ENCODE assay signal across 8 cellular contexts in the genomic region with DNA sequence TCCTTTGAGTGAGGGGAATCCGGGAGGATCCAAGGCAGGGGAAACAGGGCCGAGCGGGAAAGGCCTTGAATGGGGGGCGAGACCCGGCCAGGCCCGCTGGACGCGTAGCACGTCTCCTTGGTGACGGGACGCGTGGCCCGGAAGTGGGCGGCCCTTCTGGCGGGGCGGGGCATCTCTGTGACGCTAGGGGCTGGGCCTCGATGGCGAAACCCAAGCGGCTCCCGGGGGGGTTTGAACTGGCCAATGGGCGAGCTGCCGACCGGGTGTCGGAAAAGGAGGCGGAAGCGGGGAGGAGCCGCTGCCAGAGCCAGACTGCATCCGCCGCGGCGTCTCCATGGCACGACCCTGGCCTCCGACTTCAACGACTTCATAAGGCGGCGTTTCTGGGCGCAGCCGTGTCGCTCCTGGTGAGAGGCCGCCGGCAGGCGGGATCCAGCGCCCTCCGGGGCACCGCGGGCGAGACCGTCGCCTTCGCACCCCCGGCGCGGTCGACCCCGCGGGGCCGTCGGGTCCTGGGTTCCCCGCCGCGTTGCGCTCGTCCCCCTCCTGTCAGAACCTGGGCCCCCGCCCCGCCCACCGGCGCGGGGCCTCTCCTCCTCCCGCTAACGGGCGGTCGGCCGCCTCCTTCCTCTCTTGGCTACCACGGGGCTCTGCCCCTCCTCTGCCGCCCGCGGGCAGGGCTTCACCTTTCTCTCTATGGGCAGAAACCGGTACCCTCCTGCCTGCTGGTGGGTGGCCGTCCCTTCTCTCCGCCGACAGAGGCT. TPM values are rescaled to one million over a fixed set of nuclear protein-coding genes. Genes with fewer than 3 reads are reported as not detected.
A peak's percentile ranks its signal among the peaks of the same experiment; 100 is the strongest.
DNase-seq lines count a peak whose midpoint lies in the region; ATAC-seq and TF ChIP-seq lines count a peak whose summit lies in the region.

Gene ODF2 (plus strand): TSS at position 158 of the 764 bp plus-strand sequence. CDS start 86 bp downstream, at position 244.

- TF ChIP-seq POLR2A in Raji (IDR thresholded peaks at IDR 0.05; ENCODE audit: insufficient read depth, low read depth, low read length) = peak; percentile 92

- H3K27me3 Mint-ChIP-seq in activated T-helper 2 cell treated with anti-CD3 and anti-CD28 coated beads, Interferon-gamma antibody, Interleukin-2, Interleukin-4, amounts not matched to agents 10 μg/mL and 5 μg/mL and 100 μg/mL, durations not matched to agents 14 hours and 24 hours and 36 hours (ENCODE audit: low read depth) = no peaks in the 10 kb centered on the region
- H3K27me3 Mint-ChIP-seq in natural killer cell treated with Interleukin-12 subunit alpha and Interleukin-12 subunit beta and Interleukin-15 and Interleukin-18, amount 100 ng/mL, for 72 hours = no peaks in the 10 kb centered on the region

- H3K36me3 Mint-ChIP-seq in activated T-helper 2 cell treated with anti-CD3 and anti-CD28 coated beads, Interferon-gamma antibody, Interleukin-2, Interleukin-4, amounts not matched to agents 10 μg/mL and 5 μg/mL and 100 μg/mL, durations not matched to agents 14 hours and 24 hours and 36 hours (ENCODE audit: low read depth) = peaks cover 19% of the 10 kb centered on the region
- H3K36me3 Mint-ChIP-seq in natural killer cell treated with Interleukin-12 subunit alpha and Interleukin-12 subunit beta and Interleukin-15 and Interleukin-18, amount 100 ng/mL, for 72 hours = no peaks in the 10 kb centered on the region

- H3K27me3 ChIP-seq in H7 (ENCODE audit: control insufficient read depth, insufficient read depth, low read length) = peaks cover 42% of the 10 kb centered on the region

- no peaks in the 10 kb centered on the region for H3K9me3 Mint-ChIP-seq in activated T-helper 2 cell treated with anti-CD3 and anti-CD28 coated beads, Interferon-gamma antibody, Interleukin-2, Interleukin-4, amounts not matched to agents 10 μg/mL and 5 μg/mL and 100 μg/mL, durations not matched to agents 14 hours and 24 hours and 36 hours
- H3K9me3 Mint-ChIP-seq in natural killer cell treated with Interleukin-12 subunit alpha and Interleukin-12 subunit beta and Interleukin-15 and Interleukin-18, amount 100 ng/mL, for 72 hours = no peaks in the 10 kb centered on the region

- intact Hi-C loops in activated T-helper 2 cell treated with anti-CD3 and anti-CD28 coated beads, Interferon-gamma antibody, Interleukin-2, Interleukin-4, amounts not matched to agents 10 μg/mL and 5 μg/mL and 100 μg/mL, durations not matched to agents 14 hours and 24 hours and 36 hours (cut with micrococcal nuclease) = loop anchor here (1.0 to 5.0 kb wide), 3 partner anchors 35 to 96 kb away; partner anchors contain the start of genes GLE1 and SPTAN1

- DNase-seq in ELR (ENCODE audit: low read depth) = peak; percentile 98
- peak; percentile 100 for DNase-seq in H7
- DNase-seq in M059J (ENCODE audit: low read depth) = peak; percentile 97
- peak; percentile 98 for DNase-seq in activated T-helper 2 cell treated with anti-CD3 and anti-CD28 coated beads, Interferon-gamma antibody, Interleukin-2, Interleukin-4, amounts not matched to agents 10 μg/mL and 5 μg/mL and 100 μg/mL, durations not matched to agents 14 hours and 24 hours and 36 hours (ENCODE audit: low spot score)
- DNase-seq in fibroblast of peridontal ligament (ENCODE audit: extremely low read depth) = peak; percentile 91
- DNase-seq in natural killer cell treated with Interleukin-12 subunit alpha and Interleukin-12 subunit beta and Interleukin-15 and Interleukin-18, amount 100 ng/mL, for 72 hours (ENCODE audit: low spot score) = peak; percentile 99
- DNase-seq in stimulated activated naive CD4-positive, alpha-beta T cell treated with Interleukin-2 at 50 U/mL for 16 hours (lab: John Stamatoyannopoulos, UW) = peak; percentile 99

- H3K36me3 ChIP-seq in H7 (replicated peaks; ENCODE audit: control insufficient read depth, insufficient read depth, low read length) = peaks cover 4% of the 10 kb centered on the region

- H3K4me3 Mint-ChIP-seq in activated T-helper 2 cell treated with anti-CD3 and anti-CD28 coated beads, Interferon-gamma antibody, Interleukin-2, Interleukin-4, amounts not matched to agents 10 μg/mL and 5 μg/mL and 100 μg/mL, durations not matched to agents 14 hours and 24 hours and 36 hours (ENCODE audit: low read depth) = peak within 1 kb of the TSS; percentile 93
- H3K4me3 Mint-ChIP-seq in natural killer cell treated with Interleukin-12 subunit alpha and Interleukin-12 subunit beta and Interleukin-15 and Interleukin-18, amount 100 ng/mL, for 72 hours = peak within 1 kb of the TSS; percentile 96

- H3K27ac Mint-ChIP-seq in activated T-helper 2 cell treated with anti-CD3 and anti-CD28 coated beads, Interferon-gamma antibody, Interleukin-2, Interleukin-4, amounts not matched to agents 10 μg/mL and 5 μg/mL and 100 μg/mL, durations not matched to agents 14 hours and 24 hours and 36 hours = peak within 1 kb of the TSS; percentile 87
- H3K27ac Mint-ChIP-seq in natural killer cell treated with Interleukin-12 subunit alpha and Interleukin-12 subunit beta and Interleukin-15 and Interleukin-18, amount 100 ng/mL, for 72 hours = peak within 1 kb of the TSS; percentile 79 to 89

- peak within 1 kb of the TSS; percentile 79 for H3K4me3 ChIP-seq in H7 (ENCODE audit: insufficient read depth, low read depth, low read length)

- peaks cover 12% of the 10 kb centered on the region for H3K4me1 Mint-ChIP-seq in activated T-helper 2 cell treated with anti-CD3 and anti-CD28 coated beads, Interferon-gamma antibody, Interleukin-2, Interleukin-4, amounts not matched to agents 10 μg/mL and 5 μg/mL and 100 μg/mL, durations not matched to agents 14 hours and 24 hours and 36 hours (ENCODE audit: low read depth)
- H3K4me1 Mint-ChIP-seq in natural killer cell treated with Interleukin-12 subunit alpha and Interleukin-12 subunit beta and Interleukin-15 and Interleukin-18, amount 100 ng/mL, for 72 hours (ENCODE audit: low read depth in 2 of 2) = peaks cover 12 to 23% of the 10 kb centered on the region in 2 donors

- ATAC-seq in natural killer cell treated with Interleukin-12 subunit alpha and Interleukin-12 subunit beta and Interleukin-15 and Interleukin-18, amount 100 ng/mL, for 72 hours = peak; percentile 92 to 93

RNA-seq across cellular contexts. Expression of gene ODF2, which starts in this region (rescaled TPM):
- total RNA-seq in H7 (2014; rRNA removed; shearing (Covaris generic)) = 12.0 and 15.8 TPM in 2 replicates
- 32.7 and 56.5 TPM in 2 replicates for total RNA-seq in M059J (2014; rRNA removed; shearing (Covaris generic))
- 61.5 and 64.4 TPM in 2 replicates for total RNA-seq in activated T-helper 2 cell treated with anti-CD3 and anti-CD28 coated beads, Interferon-gamma antibody, Interleukin-2, Interleukin-4, amounts not matched to agents 10 μg/mL and 5 μg/mL and 100 μg/mL, durations not matched to agents 14 hours and 24 hours and 36 hours
- 10 to 100 TPM; 55.4 to 95.2 TPM for total RNA-seq in natural killer cell treated with Interleukin-12 subunit alpha and Interleukin-12 subunit beta and Interleukin-15 and Interleukin-18, amount 100 ng/mL, for 72 hours

Comparison
In these comparisons a context has a peak if more than half of its experiments do, and no peak if none do; other contexts are left out.
1. Peak in every context shown above with its lines: DNase-seq, ATAC-seq and H3K4me3 ChIP-seq.